ENCODE assay signal across 25 cellular contexts in the genomic region with DNA sequence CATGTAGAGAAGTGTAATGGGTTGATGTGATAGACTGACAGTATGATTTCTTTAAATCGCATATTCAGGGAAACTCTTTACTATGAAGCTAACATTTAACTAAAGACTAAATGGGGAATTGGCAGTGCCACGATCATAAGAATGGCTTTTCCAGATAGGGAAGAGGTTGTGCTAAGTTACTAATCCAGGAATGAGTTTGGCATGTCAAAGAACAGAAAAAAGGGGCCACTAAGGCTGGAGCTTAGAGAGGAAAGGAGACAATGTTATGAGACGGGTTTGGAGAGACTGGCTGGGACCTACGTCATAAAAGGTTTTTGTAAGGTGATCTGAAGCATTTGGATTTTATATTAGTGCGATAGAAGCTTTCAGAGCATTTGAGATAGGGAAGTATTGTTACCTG.
"Had no signal": no experiment of that assay in that cellular context is flagged by ENCODE, and none has a peak within 500 bp of the region (broad histone marks: within the 10 kb centered on the region; RNA-seq: fewer than 3 reads in every experiment).

No MANE protein-coding gene starts in this region.

- H3K4me1 ChIP-seq: esophagus muscularis mucosa, foreskin keratinocyte, left lung, parathyroid adenoma, suprapubic skin, upper lobe of right lung had no signal

- H3K9me3 ChIP-seq: esophagus muscularis mucosa, heart right ventricle, left lung, suprapubic skin, tibial artery, upper lobe of right lung had no signal

- H3K4me1 Mint-ChIP-seq: neural crest cell had no signal

- H3K27ac Mint-ChIP-seq: T-helper 17 cell had no signal

- H3K9me3 Mint-ChIP-seq: naive B cell, neural crest cell had no signal

- H3K27me3 ChIP-seq: brain microvascular endothelial cell, esophagus muscularis mucosa, foreskin keratinocyte, heart right ventricle, left lung, suprapubic skin, tibial artery, upper lobe of right lung had no signal

- H3K4me3 ChIP-seq: esophagus muscularis mucosa, heart right ventricle, left lung, suprapubic skin, tibial artery, upper lobe of right lung had no signal

- H3K27me3 Mint-ChIP-seq: naive B cell, T-helper 17 cell had no signal

- H3K27ac ChIP-seq: brain microvascular endothelial cell, esophagus muscularis mucosa, foreskin keratinocyte, left lung, parathyroid adenoma, suprapubic skin, tibial artery, upper lobe of right lung had no signal

- DNase-seq: activated CD4-positive, alpha-beta T cell treated with anti-CD3 and anti-CD28 coated beads for 1 hour; activated CD4-positive, alpha-beta T cell treated with anti-CD3 and anti-CD28 coated beads, Interleukin-2, amount 50 U/mL, for 1 hour; activated gamma-delta T cell treated with Interleukin-2 at 50 U/mL for 16 hours; activated naive CD4-positive, alpha-beta T cell treated with anti-CD3 and anti-CD28 coated beads, Interleukin-2, amount 50 U/mL, for 16 hours; amniotic stem cell; brain microvascular endothelial cell; caudate nucleus; cortex of kidney; foreskin keratinocyte; heart right ventricle; kidney glomerular epithelial cell; left lung; naive B cell; occipital lobe; right cardiac atrium; stimulated activated CD4-positive, alpha-beta T cell treated with anti-CD3 and anti-CD28 coated beads, Interleukin-15, amount 100 ng/mL, for 24 hours; stimulated activated CD4-positive, alpha-beta T cell treated with anti-CD3 and anti-CD28 coated beads, Interleukin-2, amount 100 ng/mL, for 24 hours; stimulated activated naive CD4-positive, alpha-beta T cell; T-helper 17 cell; tibial artery; upper lobe of right lung had no signal

- H3K4me3 Mint-ChIP-seq: naive B cell, neural crest cell, T-helper 17 cell had no signal

- ATAC-seq: foreskin keratinocyte, left lung, right cardiac atrium, T-helper 17 cell, upper lobe of right lung had no signal
